ENCODE assay signal across 20 cellular contexts in genomic region chr16:19126300-19126699, GRCh38. TPM values are rescaled to one million over a fixed set of nuclear protein-coding genes. Genes with fewer than 3 reads are reported as not detected.
DNase-seq lines count a peak whose midpoint lies in the region; ATAC-seq, FAIRE-seq and TF ChIP-seq lines count a peak whose summit lies in the region.
"Had no signal": no experiment of that assay in that cellular context is flagged by ENCODE, and none has a peak within 500 bp of the region (broad histone marks: within the 10 kb centered on the region; RNA-seq: fewer than 3 reads in every experiment).

No MANE protein-coding gene starts in this region.

- no TSS peak for BruUV-seq in GM12878 (replicated peaks; lab: Mats Ljungman, UMichigan)

- CTCF ChIA-PET in A549 (lab: Yijun Ruan, JAX) = interaction anchor here (0.8 to 2.2 kb wide), 5 partner anchors 22 to 53 kb away, joined by 3 to 8 read pairs (median 3); no protein-coding TSS in a partner anchor
- CTCF ChIA-PET in GM12878 (lab: Yijun Ruan, JAX) = interaction anchor here (3.6 kb wide), 1 partner anchor 53 kb away, joined by 17 read pairs; no protein-coding TSS in a partner anchor

- intact Hi-C loops in GM12878 (cut with micrococcal nuclease; ENCODE audit: unreplicated experiment) = loop anchor here (5.0 kb wide), 1 partner anchor 39 kb away; no protein-coding TSS in a partner anchor

- H2AFZ ChIP-seq in GM12878 (ENCODE audit: control insufficient read depth, low read depth, low read length) = no peak overlapping the region

- RAD21 ChIA-PET in GM12878 (lab: Charles Lee; ENCODE audit: unreplicated experiment) = no interaction called here

- H3K79me2 ChIP-seq in GM12878 (ENCODE audit: control insufficient read depth, insufficient read depth, low read length) = no peaks in the 10 kb centered on the region

- no peaks in the 10 kb centered on the region for H3K27me3 ChIP-seq in GM12878 (replicated peaks in 1 of 2; ENCODE audit: control insufficient read depth in 2 of 2, insufficient read depth in 2 of 2, low read length in 1 of 2)
- no peaks in the 10 kb centered on the region for H3K27me3 ChIP-seq in tibial nerve

- TF ChIP-seq CTCF in A549 (IDR thresholded peaks at IDR 0.05) (no peak), GM12878 (IDR thresholded peaks at IDR 0.05 in 2 of 3, conservative IDR thresholded peaks at IDR 0.05 in 1 of 3; ENCODE audit: control insufficient read depth in 2 of 3, extremely low read depth in 1 of 3, insufficient read depth in 1 of 3, low read depth in 3 of 3, low read length in 3 of 3) (no peak), tibial nerve (IDR thresholded peaks at IDR 0.05) (no peak)

- DNase-seq in DMS53 (lab: John Stamatoyannopoulos, UW) = peak; percentile 5
- no peak for DNase-seq in DMS53 treated with DMSO at 0.1 percent for 48 hours (lab: John Stamatoyannopoulos, UW; ENCODE audit: unreplicated experiment)
- no peak for DNase-seq in A549 (ENCODE audit: low read depth in 1 of 2, low spot score in 1 of 2)
- no peak for DNase-seq in GM12878 (ENCODE audit: low read depth, low spot score)
- DNase-seq in tibial nerve (ENCODE audit: low spot score in 2 of 2) = no peak
- no peak for DNase-seq in NCI-H1694 (lab: John Stamatoyannopoulos, UW)
- DNase-seq: 8988T; C1 segment of cervical spinal cord; Calu3; CD4-positive, alpha-beta memory T cell; COR-L47; DND-41; GOT3 had no signal

- no peak for ATAC-seq in A549
- no peak for ATAC-seq in GM12878
- no peak for ATAC-seq in GM18519 (IDR thresholded peaks at IDR 0.05; ENCODE audit: low FRiP score, unreplicated experiment)

- H3K4me2 ChIP-seq in A549 (no peak overlapping the region), GM12878 (ENCODE audit: control insufficient read depth, insufficient read depth) (no peak overlapping the region)

- H3K27ac ChIP-seq in A549 (no peak overlapping the region), GM12878 (ENCODE audit: control insufficient read depth, insufficient read depth) (peak overlapping the region; percentile 42; the same call in 1 of the 2 replicates), tibial nerve (no peak overlapping the region)

- H3K4me3 ChIP-seq in A549 (no peak overlapping the region), GM12878 (no peak overlapping the region), tibial nerve (no peak overlapping the region)
- H3K4me3 ChIP-seq: HAP-1 had no signal

- no peak for FAIRE-seq in A549 (lab: Jason Lieb, UNC)
- FAIRE-seq in GM12878 (lab: Jason Lieb, UNC) = no peak
- FAIRE-seq: G401.6, GM18507, H54 had no signal

- H3K36me3 ChIP-seq in GM12878 (ENCODE audit: control insufficient read depth in 2 of 2, insufficient read depth in 2 of 2, low read length in 1 of 2) (no peaks in the 10 kb centered on the region), tibial nerve (peaks cover 0 to 14% (median 0%) of the 10 kb centered on the region in 3 donors)
- H3K36me3 ChIP-seq: HAP-1 had no signal

- no peak for TF ChIP-seq POLR2A in A549 (IDR thresholded peaks at IDR 0.05; ENCODE audit: low read length)
- no peak for TF ChIP-seq POLR2A in GM12878 (IDR thresholded peaks at IDR 0.05; ENCODE audit: low read depth, low read length)
- TF ChIP-seq POLR2A in tibial nerve (IDR thresholded peaks at IDR 0.05) = no peak

- no peak for TF ChIP-seq RAD21 in A549 (conservative IDR thresholded peaks at IDR 0.05 in 1 of 2, IDR thresholded peaks at IDR 0.05 in 1 of 2)
- TF ChIP-seq RAD21 in Ishikawa (IDR thresholded peaks at IDR 0.05; ENCODE audit: low read depth) = no peak
- no peak for TF ChIP-seq RAD21 in GM12878 (IDR thresholded peaks at IDR 0.05; ENCODE audit: insufficient read depth, low read depth, low read length)

- H3K9me3 ChIP-seq in A549 (peaks cover 16% of the 10 kb centered on the region), GM12878 (replicated peaks; ENCODE audit: control insufficient read depth, insufficient read depth, low read length) (peaks cover 5% of the 10 kb centered on the region; the same call in 2 of the 3 replicates), tibial nerve (peaks cover 0 to 3% (median 0%) of the 10 kb centered on the region in 4 donors)
- H3K9me3 ChIP-seq: HAP-1 had no signal

- H3K4me1 ChIP-seq in A549 = peaks cover 45% of the 10 kb centered on the region
- peaks cover 51% of the 10 kb centered on the region for H3K4me1 ChIP-seq in GM12878 (ENCODE audit: control insufficient read depth, insufficient read depth, low read length)
- H3K4me1 ChIP-seq in tibial nerve = peaks cover 0 to 31% (median 17%) of the 10 kb centered on the region in 4 donors
- H3K4me1 ChIP-seq: HAP-1 had no signal

- TF ChIP-seq EP300 in A549 (IDR thresholded peaks at IDR 0.05) = no peak
- no peak for TF ChIP-seq EP300 in Ishikawa (IDR thresholded peaks at IDR 0.05; ENCODE audit: borderline replicate concordance)
- TF ChIP-seq EP300 in GM12878 (IDR thresholded peaks at IDR 0.05; ENCODE audit: borderline replicate concordance in 1 of 2, control insufficient read depth in 1 of 2, low read depth in 2 of 2, low read length in 2 of 2) = no peak
- no peak for TF ChIP-seq EP300 in tibial nerve (IDR thresholded peaks at IDR 0.05)

- POLR2A ChIA-PET in A549 (lab: Yijun Ruan, JAX) = no interaction called here
- POLR2A ChIA-PET in GM12878 (lab: Charles Lee) = interaction anchor here (3.1 kb wide), 1 partner anchor 9 kb away, joined by 26 read pairs; no protein-coding TSS in a partner anchor

- no peak overlapping the region for H3K9ac ChIP-seq in GM12878 (ENCODE audit: control insufficient read depth, insufficient read depth, low read length)

- H4K20me1 ChIP-seq in GM12878 (ENCODE audit: control insufficient read depth, insufficient read depth) = no peaks in the 10 kb centered on the region

- in situ Hi-C loops in GM12878 (cut with MboI) = no loop called here

- SMC1A ChIA-PET in GM12878 (lab: Charles Lee; ENCODE audit: uncharacterized antibody, unreplicated experiment) = interaction anchor here (0.8 to 7.3 kb wide), 4 partner anchors 8 to 40 kb away, joined by 4 to 60 read pairs (median 10); partner anchors contain the start of gene ITPRIPL2

RNA-seq across cellular contexts. Expression of gene ITPRIPL2, which starts 12.5 kb away (rescaled TPM):
- polyA plus RNA-seq in A549 (2011; rRNA removed) = 17.5 and 18.3 TPM in 2 replicates
- 7.2 and 13.0 TPM in 2 replicates for polyA plus RNA-seq in A549 (2012; cell fraction: cytosol; rRNA removed)
- polyA plus RNA-seq in A549 (2012; cell fraction: nucleus; rRNA removed) = 13.5 and 18.8 TPM in 2 replicates
- 14.7 to 16.3 TPM (median 15.5 TPM) in 3 replicates for polyA plus RNA-seq in A549 (2017; fragmentation: RNase III; extraction: RNeasy Plus Mini Kit Qiagen cat#74134 plus additional on column Dnase treatment)
- polyA minus RNA-seq in A549 (2011; rRNA and poly(A)+ RNA removed) = 16.8 and 17.3 TPM in 2 replicates
- 23.0 and 26.1 TPM in 2 replicates for total RNA-seq in GM12878 (2013; cell fraction: nucleolus; rRNA removed)
- total RNA-seq in GM12878 (2014; rRNA removed) = 5.1 and 5.7 TPM in 2 replicates
- 4.4 and 4.5 TPM in 2 replicates for total RNA-seq in GM12878 (2014; rRNA removed; fragmentation: Illumina TruSeq; extraction: Trizol)
- total RNA-seq in GM12878 (2021) = 14.3 and 14.7 TPM in 2 replicates
- 1.5 TPM for polyA plus RNA-seq in GM12878 (2011; ENCODE audit: low read depth)
- 3.0 and 3.7 TPM in 2 replicates for polyA plus RNA-seq in GM12878 (2011; rRNA removed)
- 2.1 and 3.3 TPM in 2 replicates for polyA plus RNA-seq in GM12878 (2011; cell fraction: cytosol; rRNA removed)
- polyA plus RNA-seq in GM12878 (2011; cell fraction: nucleus; rRNA removed) = 3.3 and 3.7 TPM in 2 replicates
- polyA plus RNA-seq in GM12878 (2012) = 2.3 and 3.1 TPM in 2 replicates
- polyA plus RNA-seq in GM12878 (2014; fragmentation: Illumina TruSeq; extraction: Trizol) = 4.0 and 5.4 TPM in 2 replicates
- polyA plus RNA-seq in GM12878 (2014; fragmentation: Nextera tagmentation; extraction: Ambion mirVana) = under 1 TPM; 0.48 to 0.68 TPM
- 4.3 and 5.1 TPM in 2 replicates for polyA plus RNA-seq in GM12878 (2014; rRNA removed)
- 1 to 10 TPM in 1 of 2 experiments, under 1 TPM in 1; 0.57 to 1.7 TPM for polyA plus RNA-seq in GM12878 (2016; fragmentation: Nextera tagmentation; extraction: Ambion mirVana)
- polyA minus RNA-seq in GM12878 (2011; rRNA and poly(A)+ RNA removed) = 3.0 and 4.4 TPM in 2 replicates
- polyA minus RNA-seq in GM12878 (2011; cell fraction: cytosol; rRNA and poly(A)+ RNA removed) = 3.7 and 4.2 TPM in 2 replicates
- 3.0 and 5.2 TPM in 2 replicates for polyA minus RNA-seq in GM12878 (2011; cell fraction: nucleus; rRNA and poly(A)+ RNA removed)
- total RNA-seq in tibial nerve = 10 to 100 TPM; 51.3 to 68.7 (median 59.6) TPM

RNA-seq across cellular contexts. Expression of gene SYT17, which starts 41.7 kb away (rescaled TPM):
- polyA plus RNA-seq in A549 (2011; rRNA removed) = 18.7 and 28.1 TPM in 2 replicates
- polyA plus RNA-seq in A549 (2012; cell fraction: cytosol; rRNA removed) = 30.4 and 32.1 TPM in 2 replicates
- 43.8 and 51.1 TPM in 2 replicates for polyA plus RNA-seq in A549 (2012; cell fraction: nucleus; rRNA removed)
- 8.3 to 10.7 TPM (median 9.8 TPM) in 3 replicates for polyA plus RNA-seq in A549 (2017; fragmentation: RNase III; extraction: RNeasy Plus Mini Kit Qiagen cat#74134 plus additional on column Dnase treatment)
- polyA minus RNA-seq in A549 (2011; rRNA and poly(A)+ RNA removed) = 42.4 and 65.7 TPM in 2 replicates
- total RNA-seq in GM12878 (2013; cell fraction: nucleolus; rRNA removed) = 24.8 and 37.1 TPM in 2 replicates
- total RNA-seq in GM12878 (2014; rRNA removed) = 5.7 and 6.2 TPM in 2 replicates
- 4.1 and 5.8 TPM in 2 replicates for total RNA-seq in GM12878 (2014; rRNA removed; fragmentation: Illumina TruSeq; extraction: Trizol)
- total RNA-seq in GM12878 (2021) = 3.8 and 4.0 TPM in 2 replicates
- 0.72 TPM for polyA plus RNA-seq in GM12878 (2011; ENCODE audit: low read depth)
- 3.2 and 4.3 TPM in 2 replicates for polyA plus RNA-seq in GM12878 (2011; rRNA removed)
- polyA plus RNA-seq in GM12878 (2011; cell fraction: cytosol; rRNA removed) = 4.5 and 6.0 TPM in 2 replicates
- 6.6 TPM in 2 replicates for polyA plus RNA-seq in GM12878 (2011; cell fraction: nucleus; rRNA removed)
- 3.6 and 5.8 TPM in 2 replicates for polyA plus RNA-seq in GM12878 (2012)
- 3.3 and 5.3 TPM in 2 replicates for polyA plus RNA-seq in GM12878 (2014; fragmentation: Illumina TruSeq; extraction: Trizol)
- 10 to 100 TPM; 10.2 to 12.3 TPM for polyA plus RNA-seq in GM12878 (2014; fragmentation: Nextera tagmentation; extraction: Ambion mirVana)
- 5.6 and 8.2 TPM in 2 replicates for polyA plus RNA-seq in GM12878 (2014; rRNA removed)
- polyA plus RNA-seq in GM12878 (2016; fragmentation: Nextera tagmentation; extraction: Ambion mirVana) = 1 to 10 TPM; 3.7 to 4.7 TPM
- polyA minus RNA-seq in GM12878 (2011; rRNA and poly(A)+ RNA removed) = 4.5 and 6.9 TPM in 2 replicates
- 1.1 and 2.2 TPM in 2 replicates for polyA minus RNA-seq in GM12878 (2011; cell fraction: cytosol; rRNA and poly(A)+ RNA removed)
- 3.6 and 7.7 TPM in 2 replicates for polyA minus RNA-seq in GM12878 (2011; cell fraction: nucleus; rRNA and poly(A)+ RNA removed)
- total RNA-seq in tibial nerve = 10 to 100 TPM in 2 of 4 donors, 1 to 10 TPM in 2; 8.1 to 33.9 (median 12.7) TPM
- total RNA-seq: CD4-positive, alpha-beta memory T cell had no signal
- polyA plus RNA-seq: BJ; CD4-positive, alpha-beta memory T cell had no signal

RNA-seq across cellular contexts. Expression of gene COQ7, which starts 58.9 kb away (rescaled TPM):
- polyA plus RNA-seq in A549 (2011; rRNA removed) (17.9 and 23.8 TPM in 2 replicates), A549 (2017; fragmentation: RNase III; extraction: RNeasy Plus Mini Kit Qiagen cat#74134 plus additional on column Dnase treatment) (15.9 to 18.5 TPM (median 16.3 TPM) in 3 replicates), GM12878 (2011; rRNA removed) (12.8 and 15.2 TPM in 2 replicates), GM12878 (2014; fragmentation: Illumina TruSeq; extraction: Trizol) (9.2 and 11.5 TPM in 2 replicates), GM12878 (2014; fragmentation: Nextera tagmentation; extraction: Ambion mirVana) (1 to 10 TPM; 3.2 to 4.3 TPM), GM12878 (2014; rRNA removed) (18.1 and 21.9 TPM in 2 replicates), GM12878 (2016; fragmentation: Nextera tagmentation; extraction: Ambion mirVana) (10 to 100 TPM; 14.9 to 19.7 TPM)
- 19.4 and 23.1 TPM in 2 replicates for polyA plus RNA-seq in A549 (2012; cell fraction: cytosol; rRNA removed)
- polyA plus RNA-seq in A549 (2012; cell fraction: nucleus; rRNA removed) = 10.5 and 14.7 TPM in 2 replicates
- polyA minus RNA-seq in A549 (2011; rRNA and poly(A)+ RNA removed) = 16.9 and 20.4 TPM in 2 replicates
- 11.8 and 19.8 TPM in 2 replicates for total RNA-seq in GM12878 (2013; cell fraction: nucleolus; rRNA removed)
- total RNA-seq in GM12878 (2014; rRNA removed) (13.1 and 14.4 TPM in 2 replicates), GM12878 (2014; rRNA removed; fragmentation: Illumina TruSeq; extraction: Trizol) (9.7 and 10.7 TPM in 2 replicates), GM12878 (2021) (14.6 and 16.5 TPM in 2 replicates), tibial nerve (10 to 100 TPM; 12.7 to 19.8 (median 14.2) TPM)
- polyA plus RNA-seq in GM12878 (2011; ENCODE audit: low read depth) = 6.8 TPM
- polyA plus RNA-seq in GM12878 (2011; cell fraction: cytosol; rRNA removed) = 9.0 and 11.9 TPM in 2 replicates
- polyA plus RNA-seq in GM12878 (2011; cell fraction: nucleus; rRNA removed) = 7.2 and 9.9 TPM in 2 replicates
- polyA plus RNA-seq in GM12878 (2012) = 8.8 and 9.4 TPM in 2 replicates
- 10.0 and 16.5 TPM in 2 replicates for polyA minus RNA-seq in GM12878 (2011; rRNA and poly(A)+ RNA removed)
- 1.9 and 3.4 TPM in 2 replicates for polyA minus RNA-seq in GM12878 (2011; cell fraction: cytosol; rRNA and poly(A)+ RNA removed)
- 8.9 and 12.9 TPM in 2 replicates for polyA minus RNA-seq in GM12878 (2011; cell fraction: nucleus; rRNA and poly(A)+ RNA removed)
